In the genomic region with DNA sequence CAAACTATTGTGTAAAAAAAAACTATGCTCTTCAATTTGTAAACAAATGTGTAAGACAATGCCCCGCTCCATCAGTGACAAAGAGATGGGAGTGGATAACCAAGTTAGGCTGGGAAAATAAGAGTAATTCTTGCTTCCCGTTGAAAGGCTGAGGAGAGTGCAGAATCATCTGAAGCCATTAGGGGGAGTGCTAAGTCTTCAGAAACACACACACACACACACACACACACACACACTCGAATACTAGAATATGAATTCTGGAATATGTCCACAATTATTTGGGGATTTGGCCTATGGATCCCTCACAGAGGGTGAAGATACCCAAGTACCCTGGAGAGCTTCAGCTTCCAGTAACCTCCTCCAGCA, we compare ENCODE assay signal across 3 cellular contexts.
TF ChIP-seq lines count a peak whose summit lies in the region.

No MANE protein-coding gene starts in this region.

TF ChIP-seq in Ishikawa, 13 proteins besides CTCF, POLR2A, EP300 and RAD21:
- TF ChIP-seq TAF1 (IDR thresholded peaks at IDR 0.05; ENCODE audit: low read depth) (no peak), ZBTB7A (IDR thresholded peaks at IDR 0.05; ENCODE audit: low read depth) (no peak), FOXM1 (IDR thresholded peaks at IDR 0.05; ENCODE audit: borderline replicate concordance, low read depth) (no peak), CEBPB (IDR thresholded peaks at IDR 0.05) (no peak), TCF12 (IDR thresholded peaks at IDR 0.05; ENCODE audit: low read depth) (no peak), REST (IDR thresholded peaks at IDR 0.05; ENCODE audit: low read depth) (no peak), EGR1 (IDR thresholded peaks at IDR 0.05) (no peak), CREB1 (IDR thresholded peaks at IDR 0.05; ENCODE audit: low read depth) (no peak), YY1 (IDR thresholded peaks at IDR 0.05; ENCODE audit: low read depth) (no peak), USF1 (IDR thresholded peaks at IDR 0.05) (no peak), TEAD4 (IDR thresholded peaks at IDR 0.05) (no peak), NFIC (IDR thresholded peaks at IDR 0.05) (no peak)
- TF ChIP-seq, protein P1, sequence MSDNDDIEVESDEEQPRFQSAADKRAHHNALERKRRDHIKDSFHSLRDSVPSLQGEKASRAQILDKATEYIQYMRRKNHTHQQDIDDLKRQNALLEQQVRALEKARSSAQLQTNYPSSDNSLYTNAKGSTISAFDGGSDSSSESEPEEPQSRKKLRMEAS (IDR thresholded peaks at IDR 0.05), result no peak

TF ChIP-seq in endothelial cell of umbilical vein, 7 proteins besides CTCF, POLR2A, EP300 and RAD21 (continued from another document):
- TF ChIP-seq POLR2AphosphoS5 (IDR thresholded peaks at IDR 0.05; ENCODE audit: insufficient read depth, low read depth, low read length), result no peak
- TF ChIP-seq, protein P1 (IDR thresholded peaks at IDR 0.05; ENCODE audit: insufficient read depth, insufficient read length), result no peak
- TF ChIP-seq JUN (IDR thresholded peaks at IDR 0.05; ENCODE audit: borderline replicate concordance, insufficient read depth, insufficient read length, low read depth), result no peak
- no peak for TF ChIP-seq EZH2 (IDR thresholded peaks at IDR 0.05; ENCODE audit: borderline replicate concordance, low read depth, low read length, severe bottlenecking)
- no peak for TF ChIP-seq GATA2 (IDR thresholded peaks at IDR 0.05; ENCODE audit: insufficient read depth, insufficient read length, low read depth, low read length)
- TF ChIP-seq FOS (IDR thresholded peaks at IDR 0.05; ENCODE audit: borderline replicate concordance, insufficient read depth, low read length), result no peak

TF ChIP-seq in neural cell, 6 proteins besides CTCF, POLR2A, EP300 and RAD21:
- no peak for TF ChIP-seq REST (IDR thresholded peaks at IDR 0.05; ENCODE audit: borderline replicate concordance)
- TF ChIP-seq MXI1 (conservative IDR thresholded peaks at IDR 0.05; ENCODE audit: poor library complexity, severe bottlenecking), result no peak
- no peak for TF ChIP-seq POLR2AphosphoS5 (IDR thresholded peaks at IDR 0.05)
- no peak for TF ChIP-seq SMC3 (conservative IDR thresholded peaks at IDR 0.05; ENCODE audit: poor library complexity)
- no peak for TF ChIP-seq EZH2 (IDR thresholded peaks at IDR 0.05; ENCODE audit: borderline replicate concordance, insufficient read depth, low read length, poor library complexity, severe bottlenecking)
- TF ChIP-seq TAF1 (IDR thresholded peaks at IDR 0.05; ENCODE audit: low read depth), result no peak
